In the genomic region with DNA sequence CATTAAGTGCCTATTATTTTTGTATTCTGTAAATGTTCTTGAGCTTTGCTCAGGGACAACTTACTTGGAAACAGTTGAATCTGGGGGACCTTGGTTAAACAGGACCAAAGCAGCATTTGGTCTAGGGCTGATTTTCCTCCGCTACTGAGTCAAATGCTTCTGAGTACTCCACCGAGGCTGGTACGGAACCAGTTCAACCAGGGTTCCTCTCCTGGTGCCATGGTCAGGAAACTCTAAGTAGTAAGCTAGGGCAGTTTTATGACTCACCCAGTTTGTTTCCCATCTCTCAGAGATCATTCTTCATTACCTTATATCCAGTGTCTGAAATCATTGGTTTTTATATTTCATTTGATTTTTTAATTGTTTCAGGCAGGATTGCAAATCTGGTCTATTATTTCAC, we compare ENCODE assay signal across 18 cellular contexts.
DNase-seq lines count a peak whose midpoint lies in the region; ATAC-seq, FAIRE-seq and TF ChIP-seq lines count a peak whose summit lies in the region.
"Had no signal": no experiment of that assay in that cellular context is flagged by ENCODE, and none has a peak within 500 bp of the region (broad histone marks: within the 10 kb centered on the region; RNA-seq: fewer than 3 reads in every experiment).

No MANE protein-coding gene starts in this region.

- no peak for FAIRE-seq in astrocyte (lab: Jason Lieb, UNC)

- H3K9me3 Mint-ChIP-seq in astrocyte (ENCODE audit: unreplicated experiment) = no peaks in the 10 kb centered on the region
- no peaks in the 10 kb centered on the region for H3K9me3 Mint-ChIP-seq in stimulated activated naive B cell treated with anti-CD40 and anti-IgM and Interleukin-4, amounts not matched to agents 10 μg/mL and 1 μg/mL and 100 μg/mL, for 72 hours
- H3K9me3 Mint-ChIP-seq: CD4-positive, alpha-beta T cell had no signal

- no peak overlapping the region for H3K9ac ChIP-seq in astrocyte (ENCODE audit: low read length)

- no peak overlapping the region for H2AFZ ChIP-seq in astrocyte (ENCODE audit: low read depth, low read length)

- peak overlapping the region; percentile 10 for H3K27ac Mint-ChIP-seq in astrocyte (ENCODE audit: unreplicated experiment)
- H3K27ac Mint-ChIP-seq in stimulated activated naive B cell treated with anti-CD40 and anti-IgM and Interleukin-4, amounts not matched to agents 10 μg/mL and 1 μg/mL and 100 μg/mL, for 72 hours = peak overlapping the region; percentile 14
- H3K27ac Mint-ChIP-seq: CD4-positive, alpha-beta T cell had no signal

- H3K36me3 Mint-ChIP-seq in astrocyte (ENCODE audit: low read depth, unreplicated experiment) = no peaks in the 10 kb centered on the region
- peaks cover 12 to 24% of the 10 kb centered on the region in 2 donors for H3K36me3 Mint-ChIP-seq in stimulated activated naive B cell treated with anti-CD40 and anti-IgM and Interleukin-4, amounts not matched to agents 10 μg/mL and 1 μg/mL and 100 μg/mL, for 72 hours

- TF ChIP-seq CTCF in astrocyte (IDR thresholded peaks at IDR 0.05; ENCODE audit: insufficient read depth, low read depth, low read length) = no peak
- TF ChIP-seq CTCF in epithelial cell of esophagus (IDR thresholded peaks at IDR 0.05; ENCODE audit: insufficient read depth, low read depth, low read length, missing control alignments) = no peak

- H3K79me2 ChIP-seq in astrocyte (ENCODE audit: insufficient read depth, low read length) = no peaks in the 10 kb centered on the region

- H3K27me3 Mint-ChIP-seq in astrocyte (ENCODE audit: low read depth, unreplicated experiment) = no peaks in the 10 kb centered on the region
- H3K27me3 Mint-ChIP-seq in stimulated activated naive B cell treated with anti-CD40 and anti-IgM and Interleukin-4, amounts not matched to agents 10 μg/mL and 1 μg/mL and 100 μg/mL, for 72 hours = no peaks in the 10 kb centered on the region
- H3K27me3 Mint-ChIP-seq: CD4-positive, alpha-beta T cell had no signal

- H3K4me2 ChIP-seq in astrocyte (ENCODE audit: low read length) = no peak overlapping the region

- no peaks in the 10 kb centered on the region for H4K20me1 ChIP-seq in astrocyte (ENCODE audit: insufficient read depth, low read length)

- DNase-seq in NCI-H82 (lab: John Stamatoyannopoulos, UW) = peak; percentile 1
- DNase-seq in NCI-H82 treated with DMSO at 0.1 percent for 48 hours (lab: John Stamatoyannopoulos, UW; ENCODE audit: unreplicated experiment) = no peak
- no peak for DNase-seq in astrocyte (ENCODE audit: low read depth)
- peak; percentile 80 for DNase-seq in epithelial cell of esophagus (ENCODE audit: low read depth)
- DNase-seq in stimulated activated naive B cell treated with anti-CD40 and anti-IgM and Interleukin-4, amounts not matched to agents 10 μg/mL and 1 μg/mL and 100 μg/mL, for 72 hours = no peak
- no peak for DNase-seq in NCI-H1105 (lab: John Stamatoyannopoulos, UW)
- no peak for DNase-seq in activated CD4-positive, alpha-beta T cell treated with anti-CD3 and anti-CD28 coated beads for 4 hours
- DNase-seq in SHP77 treated with DMSO at 0.1 percent for 48 hours (lab: John Stamatoyannopoulos, UW) = no peak
- DNase-seq: BE2C; CD4-positive, alpha-beta T cell; HCEC 1CT; IMR-90; NCI-H1092; NCI-H146; NCI-H2029 treated with DMSO at 0.1 percent for 48 hours; NCI-H2171; NCI-H69; SJCRH30 had no signal

- no peaks in the 10 kb centered on the region for H3K27me3 ChIP-seq in astrocyte (ENCODE audit: insufficient read depth, low read length)
- H3K27me3 ChIP-seq: BE2C, SJCRH30 had no signal

- no peaks in the 10 kb centered on the region for H3K36me3 ChIP-seq in astrocyte (ENCODE audit: insufficient read depth, low read length)
- H3K36me3 ChIP-seq: BE2C, SJCRH30 had no signal

- no peaks in the 10 kb centered on the region for H3K4me1 Mint-ChIP-seq in astrocyte (ENCODE audit: low read depth, unreplicated experiment)
- no peaks in the 10 kb centered on the region for H3K4me1 Mint-ChIP-seq in stimulated activated naive B cell treated with anti-CD40 and anti-IgM and Interleukin-4, amounts not matched to agents 10 μg/mL and 1 μg/mL and 100 μg/mL, for 72 hours

- H3K4me3 ChIP-seq in astrocyte (ENCODE audit: insufficient read depth, low read depth, low read length) (no peak overlapping the region), epithelial cell of esophagus (ENCODE audit: low read length) (no peak overlapping the region)
- H3K4me3 ChIP-seq: SJCRH30 had no signal

- H3K9me3 ChIP-seq in astrocyte (ENCODE audit: insufficient read depth, low read depth, low read length) = no peaks in the 10 kb centered on the region
- H3K9me3 ChIP-seq: BE2C, SJCRH30 had no signal

- no peaks in the 10 kb centered on the region for H3K4me1 ChIP-seq in astrocyte (ENCODE audit: insufficient read depth, low read length)
- H3K4me1 ChIP-seq: BE2C, SJCRH30 had no signal

- no peak overlapping the region for H3K4me3 Mint-ChIP-seq in astrocyte (ENCODE audit: unreplicated experiment)
- no peak overlapping the region for H3K4me3 Mint-ChIP-seq in stimulated activated naive B cell treated with anti-CD40 and anti-IgM and Interleukin-4, amounts not matched to agents 10 μg/mL and 1 μg/mL and 100 μg/mL, for 72 hours
- H3K4me3 Mint-ChIP-seq: CD4-positive, alpha-beta T cell had no signal

- no peak overlapping the region for H3K27ac ChIP-seq in astrocyte (ENCODE audit: low read depth, low read length)
- H3K27ac ChIP-seq: SJCRH30 had no signal

- ATAC-seq in stimulated activated naive B cell treated with anti-CD40 and anti-IgM and Interleukin-4, amounts not matched to agents 10 μg/mL and 1 μg/mL and 100 μg/mL, for 72 hours (replicated peaks) = no peak

Comparison
In these comparisons a context has a peak if more than half of its experiments do, and no peak if none do; other contexts are left out.
1. DNase-seq: peak in NCI-H82 (single experiment) and epithelial cell of esophagus (single experiment); none in NCI-H82 treated with DMSO at 0.1 percent for 48 hours (single experiment), astrocyte (single experiment), stimulated activated naive B cell treated with anti-CD40 and anti-IgM and Interleukin-4, amounts not matched to agents 10 μg/mL and 1 μg/mL and 100 μg/mL, for 72 hours (single experiment), NCI-H1105 (single experiment), activated CD4-positive, alpha-beta T cell treated with anti-CD3 and anti-CD28 coated beads for 4 hours (0 of 2) and SHP77 treated with DMSO at 0.1 percent for 48 hours (single experiment).